ENCODE assay signal across 8 cellular contexts in the genomic region with DNA sequence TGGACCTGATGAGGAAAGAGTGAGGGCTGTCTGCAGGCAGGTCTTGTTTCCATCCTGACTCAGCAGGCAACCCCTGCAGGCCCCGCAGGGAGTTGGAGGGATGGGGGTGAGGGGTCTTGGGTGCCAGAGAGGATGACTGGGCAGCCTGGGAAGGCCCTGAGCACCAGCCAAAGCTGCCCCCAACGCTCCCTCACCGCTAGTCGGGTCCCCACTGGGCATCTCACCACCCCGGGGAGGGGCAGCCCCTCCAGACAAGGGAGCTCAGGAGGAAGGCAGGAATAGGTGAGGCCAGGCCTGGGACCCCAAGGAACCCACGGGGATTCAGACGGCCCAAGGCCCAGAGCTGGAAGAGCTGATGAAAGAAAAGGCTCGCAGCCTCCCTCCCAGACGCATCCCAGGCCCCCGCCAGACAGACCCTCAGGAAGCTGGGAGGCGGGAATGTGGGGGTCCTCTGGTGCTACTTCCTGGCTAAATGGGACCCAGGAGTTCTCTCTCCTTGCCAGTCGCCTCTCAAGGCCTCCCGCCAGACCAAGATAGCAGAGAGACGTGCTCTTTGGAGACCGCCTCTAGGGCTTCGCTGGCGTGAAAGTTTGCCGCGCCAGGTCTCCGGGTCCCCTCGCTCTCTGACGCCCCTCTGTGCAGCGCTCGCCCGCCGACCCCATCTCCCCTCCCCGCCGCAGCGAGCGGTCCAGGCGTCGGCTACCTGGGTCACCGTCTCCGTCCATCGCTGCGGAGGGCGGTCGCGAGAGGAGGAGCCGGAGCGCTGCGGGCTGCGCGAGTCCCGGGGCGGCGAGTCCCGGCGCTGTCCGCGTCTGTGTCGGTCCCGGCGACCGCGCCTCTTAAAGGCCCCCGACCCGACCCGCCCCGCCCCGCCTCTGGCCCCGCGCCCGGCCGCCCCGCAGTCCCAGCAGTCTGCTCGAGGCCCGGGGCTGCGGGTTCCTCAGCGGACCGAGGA. TPM values are rescaled to one million over a fixed set of nuclear protein-coding genes. Genes with fewer than 3 reads are reported as not detected.
DNase-seq lines count a peak whose midpoint lies in the region; ATAC-seq and TF ChIP-seq lines count a peak whose summit lies in the region.

Gene FBXO2, minus strand, starts transcription at position 814 of the 955 bp plus-strand sequence. Its CDS starts 89 bp downstream, at position 725.

- ATAC-seq in DND-41 (ENCODE audit: insufficient read depth, low read depth), result no peak
- peak; percentile 30 for ATAC-seq in HG02678 (IDR thresholded peaks at IDR 0.05; ENCODE audit: unreplicated experiment)
- peak in 3 of 4 donors; percentile 19 to 56 (median 28) for ATAC-seq in heart left ventricle
- no peak for ATAC-seq in HG02571 (IDR thresholded peaks at IDR 0.05; ENCODE audit: unreplicated experiment)
- ATAC-seq in GM21367 (IDR thresholded peaks at IDR 0.05; ENCODE audit: unreplicated experiment), result no peak

- no peak for DNase-seq in DND-41
- DNase-seq in activated T-helper 2 cell treated with anti-CD3 and anti-CD28 coated beads, Interferon-gamma antibody, Interleukin-2, Interleukin-4, amounts not matched to agents 10 μg/mL and 5 μg/mL and 100 μg/mL, durations not matched to agents 14 hours and 24 hours and 36 hours (ENCODE audit: low spot score), result no peak
- DNase-seq in heart left ventricle, result peak in 1 of 5 donors; percentile 75
- no peak for DNase-seq in progenitor cell of endocrine pancreas (ENCODE audit: low spot score, unreplicated experiment)
- DNase-seq in NCI-H446 (lab: John Stamatoyannopoulos, UW), result no peak

- peak within 1 kb of the TSS; percentile 50 for H3K9ac ChIP-seq in DND-41 (ENCODE audit: low read depth, low read length)

- H3K36me3 ChIP-seq in DND-41 (ENCODE audit: insufficient read depth, low read length) (no peaks in the 10 kb centered on the region), heart left ventricle (peaks cover 0 to 22% (median 4%) of the 10 kb centered on the region in 9 donors)

- peaks cover 17% of the 10 kb centered on the region for H3K27me3 Mint-ChIP-seq in activated T-helper 2 cell treated with anti-CD3 and anti-CD28 coated beads, Interferon-gamma antibody, Interleukin-2, Interleukin-4, amounts not matched to agents 10 μg/mL and 5 μg/mL and 100 μg/mL, durations not matched to agents 14 hours and 24 hours and 36 hours (ENCODE audit: low read depth)
- peaks cover 32% of the 10 kb centered on the region for H3K27me3 Mint-ChIP-seq in progenitor cell of endocrine pancreas

- H3K4me3 ChIP-seq in DND-41 (ENCODE audit: low read depth in 1 of 2, low read length in 2 of 2) (peak within 1 kb of the TSS; percentile 19 to 60; a peak in 3 of 4 replicates), heart left ventricle (peak within 1 kb of the TSS; percentile 37 to 89 (median 67))

- peak within 1 kb of the TSS; percentile 60 for H3K4me3 Mint-ChIP-seq in activated T-helper 2 cell treated with anti-CD3 and anti-CD28 coated beads, Interferon-gamma antibody, Interleukin-2, Interleukin-4, amounts not matched to agents 10 μg/mL and 5 μg/mL and 100 μg/mL, durations not matched to agents 14 hours and 24 hours and 36 hours (ENCODE audit: low read depth)
- peak within 1 kb of the TSS; percentile 70 for H3K4me3 Mint-ChIP-seq in progenitor cell of endocrine pancreas (ENCODE audit: low read depth)

- WGBS in heart left ventricle, 4 donors, result 16 to 36% (median 20%) methylated on average over 12 to 71 of the region's 71 CpGs

- H3K27ac Mint-ChIP-seq in activated T-helper 2 cell treated with anti-CD3 and anti-CD28 coated beads, Interferon-gamma antibody, Interleukin-2, Interleukin-4, amounts not matched to agents 10 μg/mL and 5 μg/mL and 100 μg/mL, durations not matched to agents 14 hours and 24 hours and 36 hours, result no peak within 1 kb of the TSS
- peak within 1 kb of the TSS; percentile 45 for H3K27ac Mint-ChIP-seq in progenitor cell of endocrine pancreas

- intact Hi-C loops in activated T-helper 2 cell treated with anti-CD3 and anti-CD28 coated beads, Interferon-gamma antibody, Interleukin-2, Interleukin-4, amounts not matched to agents 10 μg/mL and 5 μg/mL and 100 μg/mL, durations not matched to agents 14 hours and 24 hours and 36 hours (cut with micrococcal nuclease), result no loop called here
- intact Hi-C loops in heart left ventricle (cut with DNase I), result loop anchor here in 4 of 10 donors (2.0 to 5.0 kb wide), 2 partner anchors 63 to 65 kb away; no protein-coding TSS in a partner anchor

- no peaks in the 10 kb centered on the region; the same call in 1 of the 2 replicates for H4K20me1 ChIP-seq in DND-41 (ENCODE audit: insufficient read depth, low read length)

- no peak for TF ChIP-seq POLR2A in heart left ventricle (IDR thresholded peaks at IDR 0.05)

- no peaks in the 10 kb centered on the region for H3K9me3 Mint-ChIP-seq in activated T-helper 2 cell treated with anti-CD3 and anti-CD28 coated beads, Interferon-gamma antibody, Interleukin-2, Interleukin-4, amounts not matched to agents 10 μg/mL and 5 μg/mL and 100 μg/mL, durations not matched to agents 14 hours and 24 hours and 36 hours
- H3K9me3 Mint-ChIP-seq in progenitor cell of endocrine pancreas (ENCODE audit: low read depth), result no peaks in the 10 kb centered on the region

- H3K4me2 ChIP-seq in DND-41 (ENCODE audit: insufficient read depth, low read length), result peak within 1 kb of the TSS; percentile 73

- H3K9me3 ChIP-seq in DND-41 (ENCODE audit: insufficient read depth, low read length, severe bottlenecking) (no peaks in the 10 kb centered on the region), heart left ventricle (no peaks in the 10 kb centered on the region)

- no peaks in the 10 kb centered on the region for H3K79me2 ChIP-seq in DND-41 (ENCODE audit: insufficient read depth, low read length)

- H2AFZ ChIP-seq in DND-41 (ENCODE audit: low read depth, low read length), result no peak within 1 kb of the TSS

- H3K27ac ChIP-seq in DND-41 (ENCODE audit: low read length), result no peak within 1 kb of the TSS
- H3K27ac ChIP-seq in heart left ventricle, result peak within 1 kb of the TSS in 4 of 12 donors; percentile 43 to 58 (median 52)

- no peak for TF ChIP-seq CTCF in DND-41 (IDR thresholded peaks at IDR 0.05; ENCODE audit: borderline replicate concordance, extremely low read depth, low read length, poor library complexity, severe bottlenecking)
- TF ChIP-seq CTCF in heart left ventricle (IDR thresholded peaks at IDR 0.05), result no peak
- no peak for TF ChIP-seq CTCF in progenitor cell of endocrine pancreas (IDR thresholded peaks at IDR 0.05; ENCODE audit: unreplicated experiment)

- peaks cover 15% of the 10 kb centered on the region for H3K4me1 Mint-ChIP-seq in activated T-helper 2 cell treated with anti-CD3 and anti-CD28 coated beads, Interferon-gamma antibody, Interleukin-2, Interleukin-4, amounts not matched to agents 10 μg/mL and 5 μg/mL and 100 μg/mL, durations not matched to agents 14 hours and 24 hours and 36 hours (ENCODE audit: low read depth)
- peaks cover 9% of the 10 kb centered on the region for H3K4me1 Mint-ChIP-seq in progenitor cell of endocrine pancreas (ENCODE audit: low read depth)

- H3K27me3 ChIP-seq in DND-41 (ENCODE audit: insufficient read depth, low read length, poor library complexity) (no peaks in the 10 kb centered on the region), heart left ventricle (peaks cover 0 to 33% (median 12%) of the 10 kb centered on the region in 9 donors)

- H3K4me1 ChIP-seq in DND-41 (ENCODE audit: insufficient read depth, low read length) (peaks cover 9% of the 10 kb centered on the region), heart left ventricle (peaks cover 2 to 38% (median 19%) of the 10 kb centered on the region in 12 donors)

- H3K36me3 Mint-ChIP-seq in activated T-helper 2 cell treated with anti-CD3 and anti-CD28 coated beads, Interferon-gamma antibody, Interleukin-2, Interleukin-4, amounts not matched to agents 10 μg/mL and 5 μg/mL and 100 μg/mL, durations not matched to agents 14 hours and 24 hours and 36 hours (ENCODE audit: low read depth), result peaks cover 15% of the 10 kb centered on the region
- H3K36me3 Mint-ChIP-seq in progenitor cell of endocrine pancreas (ENCODE audit: insufficient read depth), result peaks cover 2% of the 10 kb centered on the region

RNA-seq across cellular contexts. Expression of gene FBXO2, which starts in this region (rescaled TPM):
- total RNA-seq in activated T-helper 2 cell treated with anti-CD3 and anti-CD28 coated beads, Interferon-gamma antibody, Interleukin-2, Interleukin-4, amounts not matched to agents 10 μg/mL and 5 μg/mL and 100 μg/mL, durations not matched to agents 14 hours and 24 hours and 36 hours, result 0.41 and 0.48 TPM in 2 replicates
- total RNA-seq in heart left ventricle (1 to 10 TPM in 8 of 9 donors, under 1 TPM in 1; 0.83 to 7.5 (median 2.1) TPM), progenitor cell of endocrine pancreas (5.6 and 6.3 TPM in 2 replicates)
- polyA plus RNA-seq in heart left ventricle, result 1 to 10 TPM; 2.5 to 4.6 TPM

Comparison
In these comparisons a context has a peak if more than half of its experiments do, and no peak if none do; other contexts are left out.
1. ATAC-seq: peak in HG02678 (single experiment) and heart left ventricle (3 of 4); none in DND-41 (single experiment), HG02571 (single experiment) and GM21367 (single experiment).